Comparison of ENCODE assay signal across 31 cellular contexts in the genomic region with DNA sequence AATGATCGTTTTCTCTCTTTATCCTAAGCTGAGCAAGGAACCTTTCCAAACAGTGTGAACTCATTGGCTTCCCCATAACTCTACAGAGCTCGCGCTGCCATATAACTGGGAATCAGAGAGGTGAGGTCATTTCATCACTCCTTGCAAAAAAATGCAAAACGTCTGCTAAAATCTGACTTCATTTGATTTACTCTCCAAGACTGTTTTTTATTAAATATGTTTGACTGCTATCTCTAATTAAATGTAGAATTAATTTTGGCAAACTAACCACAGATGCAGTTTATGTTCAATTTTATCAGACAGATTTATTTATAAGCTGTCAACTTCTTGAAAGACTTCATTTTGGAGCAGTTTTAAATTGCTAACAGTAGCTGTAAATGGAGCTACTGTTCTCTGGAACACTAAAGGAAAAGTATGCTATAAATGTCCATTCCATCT.
"Had no signal": no experiment of that assay in that cellular context is flagged by ENCODE, and none has a peak within 500 bp of the region (broad histone marks: within the 10 kb centered on the region; RNA-seq: fewer than 3 reads in every experiment).

No MANE protein-coding gene starts in this region.

- H3K9me3 ChIP-seq: ascending aorta, SJCRH30 had no signal

- H3K4me1 ChIP-seq: ascending aorta, SJCRH30 had no signal

- H3K27ac Mint-ChIP-seq: activated CD8-positive, alpha-beta T cell treated with anti-CD3 and anti-CD28 coated beads, Interleukin-2, amount 10 ng/mL, durations not matched to agents 7 days and 5 days; activated naive CD4-positive, alpha-beta T cell treated with anti-CD3 and anti-CD28 coated beads, Interleukin-2, amount 50 U/mL, for 24 hours; activated T-helper 1 cell treated with anti-CD3 and anti-CD28 coated beads, Interleukin-12 subunit alpha, Interleukin-12 subunit beta, Interleukin-2, Interleukin-4 antibody, amounts not matched to agents 30 ng/mL and 10 ng/mL and 1 ng/mL, durations not matched to agents 14 hours and 24 hours and 36 hours; T-helper 1 cell treated with Interleukin-12 subunit alpha and Interleukin-12 subunit beta and Interleukin-4 antibody, amounts not matched to agents 30 μg/mL and 1 μg/mL, for 36 hours; WTC11 had no signal

- H3K27ac ChIP-seq: ascending aorta, brain microvascular endothelial cell, RWPE1, SJCRH30 had no signal

- H3K36me3 ChIP-seq: ascending aorta, brain microvascular endothelial cell, SJCRH30 had no signal

- H3K4me3 ChIP-seq: ascending aorta, K562, SJCRH30 had no signal

- H3K36me3 Mint-ChIP-seq: activated naive CD4-positive, alpha-beta T cell treated with anti-CD3 and anti-CD28 coated beads, Interleukin-2, amount 50 U/mL, for 24 hours; WTC11 had no signal

- H3K9me3 Mint-ChIP-seq: activated T-helper 1 cell treated with anti-CD3 and anti-CD28 coated beads, Interleukin-12 subunit alpha, Interleukin-12 subunit beta, Interleukin-2, Interleukin-4 antibody, amounts not matched to agents 30 ng/mL and 10 ng/mL and 1 ng/mL, durations not matched to agents 14 hours and 24 hours and 36 hours; T-helper 1 cell treated with Interleukin-12 subunit alpha and Interleukin-12 subunit beta and Interleukin-4 antibody, amounts not matched to agents 30 μg/mL and 1 μg/mL, for 36 hours; WTC11 had no signal

- H3K4me3 Mint-ChIP-seq: activated CD8-positive, alpha-beta T cell treated with anti-CD3 and anti-CD28 coated beads, Interleukin-2, amount 10 ng/mL, durations not matched to agents 7 days and 5 days; activated naive CD4-positive, alpha-beta T cell treated with anti-CD3 and anti-CD28 coated beads, Interleukin-2, amount 50 U/mL, for 24 hours; activated T-helper 1 cell treated with anti-CD3 and anti-CD28 coated beads, Interleukin-12 subunit alpha, Interleukin-12 subunit beta, Interleukin-2, Interleukin-4 antibody, amounts not matched to agents 30 ng/mL and 10 ng/mL and 1 ng/mL, durations not matched to agents 14 hours and 24 hours and 36 hours; T-helper 1 cell treated with Interleukin-12 subunit alpha and Interleukin-12 subunit beta and Interleukin-4 antibody, amounts not matched to agents 30 μg/mL and 1 μg/mL, for 36 hours; WTC11 had no signal

- H3K27me3 Mint-ChIP-seq: activated naive CD4-positive, alpha-beta T cell treated with anti-CD3 and anti-CD28 coated beads, Interleukin-2, amount 50 U/mL, for 24 hours had no signal

- H3K4me1 Mint-ChIP-seq: activated naive CD4-positive, alpha-beta T cell treated with anti-CD3 and anti-CD28 coated beads, Interleukin-2, amount 50 U/mL, for 24 hours had no signal

- DNase-seq: activated CD4-positive, alpha-beta T cell treated with anti-CD3 and anti-CD28 coated beads for 48 hours; activated CD4-positive, alpha-beta T cell treated with anti-CD3 and anti-CD28 coated beads, Interleukin-2, amount 50 U/mL, for 4 hours; activated CD4-positive, CD25-positive, alpha-beta regulatory T cell treated with anti-CD3 and anti-CD28 coated beads, Interleukin-2, amount 50 U/mL, for 72 hours; activated CD8-positive, alpha-beta memory T cell treated with anti-CD3 and anti-CD28 coated beads, Interleukin-2, amount 50 U/mL, for 48 hours; activated CD8-positive, alpha-beta T cell treated with anti-CD3 and anti-CD28 coated beads, Interleukin-2, amount 10 ng/mL, durations not matched to agents 7 days and 5 days; activated effector memory CD4-positive, alpha-beta T cell treated with Interleukin-2 at 50 U/mL for 16 hours; activated naive CD4-positive, alpha-beta T cell; activated T-cell treated with anti-CD3 and anti-CD28 coated beads, Interleukin-2, amount 50 U/mL, for 1 hour; amniotic stem cell; brain microvascular endothelial cell; Kasumi-1; NCI-H1092; NCI-H1417 treated with DMSO at 0.1 percent for 48 hours; NCI-H1694; NCI-H2029; NCI-H2107; NCI-H2171 treated with DMSO at 0.1 percent for 48 hours; NCI-H226; NCI-H69; NK-92 treated with Interleukin-12 subunit alpha and Interleukin-12 subunit beta, amount 100 ng/mL, for 24 hours; OCI-M1; Right ventricle myocardium superior; SJCRH30 had no signal

- H3K27me3 ChIP-seq: ascending aorta, brain microvascular endothelial cell, SJCRH30 had no signal

- ATAC-seq: activated CD8-positive, alpha-beta T cell treated with anti-CD3 and anti-CD28 coated beads, Interleukin-2, amount 10 ng/mL, durations not matched to agents 7 days and 5 days; K562; Panc1; WTC11 had no signal
